10 cellular contexts compared by ENCODE assay signal in the genomic region with DNA sequence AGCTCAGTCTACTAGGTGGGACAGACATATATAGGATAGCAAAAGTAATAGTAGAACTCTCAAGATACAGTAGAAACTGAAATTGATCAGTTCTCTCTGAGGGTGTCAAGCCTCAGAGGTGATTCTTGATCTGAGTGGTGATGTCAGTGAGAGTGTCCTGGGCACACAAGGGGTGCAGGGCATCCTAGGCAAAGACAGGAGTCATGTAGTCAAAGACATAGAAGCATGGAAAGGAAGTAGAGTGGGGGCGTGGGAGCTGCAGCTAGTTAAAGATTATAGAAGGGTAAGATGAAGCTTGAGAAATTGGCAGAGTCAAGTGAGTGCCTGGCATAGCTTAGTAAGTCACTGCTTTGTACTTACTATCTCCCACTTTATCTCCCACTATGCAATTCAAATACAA. TPM values are rescaled to one million over a fixed set of nuclear protein-coding genes. Genes with fewer than 3 reads are reported as not detected.
DNase-seq lines count a peak whose midpoint lies in the region; ATAC-seq and TF ChIP-seq lines count a peak whose summit lies in the region.
"Had no signal": no experiment of that assay in that cellular context is flagged by ENCODE, and none has a peak within 500 bp of the region (broad histone marks: within the 10 kb centered on the region; RNA-seq: fewer than 3 reads in every experiment).

No MANE protein-coding gene starts in this region.

- CTCF ChIA-PET in MCF 10A (lab: Yijun Ruan, JAX): interaction anchor here (0.5 to 2.6 kb wide), 9 partner anchors 9 to 467 kb away, joined by 3 to 10 read pairs (median 3); no protein-coding TSS in a partner anchor

- H3K9me3 ChIP-seq in breast epithelium: no peaks in the 10 kb centered on the region

- intact Hi-C loops in MCF 10A (cut with micrococcal nuclease): no loop called here
- intact Hi-C loops in breast epithelium (cut with DNase I; ENCODE audit: low total_unique reads): no loop called here
- intact Hi-C loops in activated T-helper 1 cell treated with anti-CD3 and anti-CD28 coated beads, Interleukin-12 subunit alpha, Interleukin-12 subunit beta, Interleukin-2, Interleukin-4 antibody, amounts not matched to agents 30 ng/mL and 10 ng/mL and 1 ng/mL, durations not matched to agents 14 hours and 24 hours and 36 hours (cut with micrococcal nuclease): loop anchor here (1.0 to 5.0 kb wide), 6 partner anchors 25 to 353 kb away; no protein-coding TSS in a partner anchor

- no peaks in the 10 kb centered on the region for H3K36me3 ChIP-seq in breast epithelium
- H3K36me3 ChIP-seq: brain microvascular endothelial cell had no signal

- H3K4me3 ChIP-seq in breast epithelium: no peak overlapping the region

- TF ChIP-seq CTCF in MCF 10A (IDR thresholded peaks at IDR 0.05; ENCODE audit: unreplicated experiment) (no peak), breast epithelium (IDR thresholded peaks at IDR 0.05) (no peak)

- H3K9me3 Mint-ChIP-seq in MCF 10A (ENCODE audit: unreplicated experiment): no peaks in the 10 kb centered on the region
- H3K9me3 Mint-ChIP-seq in activated T-helper 1 cell treated with anti-CD3 and anti-CD28 coated beads, Interleukin-12 subunit alpha, Interleukin-12 subunit beta, Interleukin-2, Interleukin-4 antibody, amounts not matched to agents 30 ng/mL and 10 ng/mL and 1 ng/mL, durations not matched to agents 14 hours and 24 hours and 36 hours: no peaks in the 10 kb centered on the region
- H3K9me3 Mint-ChIP-seq in stimulated activated naive B cell treated with anti-CD40 and anti-IgM and Interleukin-4, amounts not matched to agents 10 μg/mL and 1 μg/mL and 100 μg/mL, for 72 hours: no peaks in the 10 kb centered on the region

- peak overlapping the region; percentile 13 for H3K27ac Mint-ChIP-seq in MCF 10A (ENCODE audit: low read depth, unreplicated experiment)
- peak overlapping the region; percentile 33 for H3K27ac Mint-ChIP-seq in activated T-helper 1 cell treated with anti-CD3 and anti-CD28 coated beads, Interleukin-12 subunit alpha, Interleukin-12 subunit beta, Interleukin-2, Interleukin-4 antibody, amounts not matched to agents 30 ng/mL and 10 ng/mL and 1 ng/mL, durations not matched to agents 14 hours and 24 hours and 36 hours
- no peak overlapping the region for H3K27ac Mint-ChIP-seq in stimulated activated naive B cell treated with anti-CD40 and anti-IgM and Interleukin-4, amounts not matched to agents 10 μg/mL and 1 μg/mL and 100 μg/mL, for 72 hours

- POLR2A ChIA-PET in MCF 10A (lab: Yijun Ruan, JAX): interaction anchor here (1.0 to 1.2 kb wide), 4 partner anchors 11 to 362 kb away, joined by 3 to 4 read pairs (median 4); partner anchors contain the start of genes CDC7 and TGFBR3

- no peaks in the 10 kb centered on the region for H3K27me3 Mint-ChIP-seq in MCF 10A (ENCODE audit: insufficient read depth, unreplicated experiment)
- no peaks in the 10 kb centered on the region for H3K27me3 Mint-ChIP-seq in activated T-helper 1 cell treated with anti-CD3 and anti-CD28 coated beads, Interleukin-12 subunit alpha, Interleukin-12 subunit beta, Interleukin-2, Interleukin-4 antibody, amounts not matched to agents 30 ng/mL and 10 ng/mL and 1 ng/mL, durations not matched to agents 14 hours and 24 hours and 36 hours (ENCODE audit: insufficient read depth)
- no peaks in the 10 kb centered on the region for H3K27me3 Mint-ChIP-seq in stimulated activated naive B cell treated with anti-CD40 and anti-IgM and Interleukin-4, amounts not matched to agents 10 μg/mL and 1 μg/mL and 100 μg/mL, for 72 hours

- peak; percentile 98 for ATAC-seq in HG02938 (IDR thresholded peaks at IDR 0.05; ENCODE audit: unreplicated experiment)
- ATAC-seq in stimulated activated naive B cell treated with anti-CD40 and anti-IgM and Interleukin-4, amounts not matched to agents 10 μg/mL and 1 μg/mL and 100 μg/mL, for 72 hours (replicated peaks): peak; percentile 50 to 55

- DNase-seq in MCF 10A (ENCODE audit: unreplicated experiment) (no peak), breast epithelium (ENCODE audit: low spot score in 2 of 2) (no peak), MV-4-11 (lab: John Stamatoyannopoulos, UW) (no peak), DMS53 (lab: John Stamatoyannopoulos, UW) (no peak), substantia nigra (lab: John Stamatoyannopoulos, UW) (no peak)
- DNase-seq in activated T-helper 1 cell treated with anti-CD3 and anti-CD28 coated beads, Interleukin-12 subunit alpha, Interleukin-12 subunit beta, Interleukin-2, Interleukin-4 antibody, amounts not matched to agents 30 ng/mL and 10 ng/mL and 1 ng/mL, durations not matched to agents 14 hours and 24 hours and 36 hours (ENCODE audit: low spot score): no peak
- DNase-seq in stimulated activated naive B cell treated with anti-CD40 and anti-IgM and Interleukin-4, amounts not matched to agents 10 μg/mL and 1 μg/mL and 100 μg/mL, for 72 hours: no peak
- DNase-seq: brain microvascular endothelial cell, C1 segment of cervical spinal cord had no signal

- H3K4me1 Mint-ChIP-seq in MCF 10A (ENCODE audit: insufficient read depth, unreplicated experiment): no peaks in the 10 kb centered on the region
- peaks cover 41% of the 10 kb centered on the region for H3K4me1 Mint-ChIP-seq in activated T-helper 1 cell treated with anti-CD3 and anti-CD28 coated beads, Interleukin-12 subunit alpha, Interleukin-12 subunit beta, Interleukin-2, Interleukin-4 antibody, amounts not matched to agents 30 ng/mL and 10 ng/mL and 1 ng/mL, durations not matched to agents 14 hours and 24 hours and 36 hours (ENCODE audit: low read depth)
- H3K4me1 Mint-ChIP-seq in stimulated activated naive B cell treated with anti-CD40 and anti-IgM and Interleukin-4, amounts not matched to agents 10 μg/mL and 1 μg/mL and 100 μg/mL, for 72 hours: peaks cover 0 to 3% of the 10 kb centered on the region in 2 donors

- no peaks in the 10 kb centered on the region for H3K36me3 Mint-ChIP-seq in MCF 10A (ENCODE audit: insufficient read depth, unreplicated experiment)
- peaks cover 31% of the 10 kb centered on the region for H3K36me3 Mint-ChIP-seq in activated T-helper 1 cell treated with anti-CD3 and anti-CD28 coated beads, Interleukin-12 subunit alpha, Interleukin-12 subunit beta, Interleukin-2, Interleukin-4 antibody, amounts not matched to agents 30 ng/mL and 10 ng/mL and 1 ng/mL, durations not matched to agents 14 hours and 24 hours and 36 hours (ENCODE audit: low read depth)
- H3K36me3 Mint-ChIP-seq in stimulated activated naive B cell treated with anti-CD40 and anti-IgM and Interleukin-4, amounts not matched to agents 10 μg/mL and 1 μg/mL and 100 μg/mL, for 72 hours: peaks cover 3 to 5% of the 10 kb centered on the region in 2 donors

- no peak for TF ChIP-seq POLR2A in breast epithelium (IDR thresholded peaks at IDR 0.05)

- no peaks in the 10 kb centered on the region for H3K27me3 ChIP-seq in breast epithelium
- H3K27me3 ChIP-seq: brain microvascular endothelial cell had no signal

- no peak overlapping the region for H3K4me3 Mint-ChIP-seq in MCF 10A (ENCODE audit: unreplicated experiment)
- H3K4me3 Mint-ChIP-seq in activated T-helper 1 cell treated with anti-CD3 and anti-CD28 coated beads, Interleukin-12 subunit alpha, Interleukin-12 subunit beta, Interleukin-2, Interleukin-4 antibody, amounts not matched to agents 30 ng/mL and 10 ng/mL and 1 ng/mL, durations not matched to agents 14 hours and 24 hours and 36 hours: no peak overlapping the region
- no peak overlapping the region for H3K4me3 Mint-ChIP-seq in stimulated activated naive B cell treated with anti-CD40 and anti-IgM and Interleukin-4, amounts not matched to agents 10 μg/mL and 1 μg/mL and 100 μg/mL, for 72 hours

- H3K27ac ChIP-seq in breast epithelium (no peak overlapping the region), substantia nigra (ENCODE audit: low read depth, low read length, poor library complexity, severe bottlenecking) (no peak overlapping the region)
- H3K27ac ChIP-seq: brain microvascular endothelial cell had no signal

- no TSS peak for BruUV-seq in MCF 10A (replicated peaks; lab: Mats Ljungman, UMichigan)

- no peaks in the 10 kb centered on the region for H3K4me1 ChIP-seq in breast epithelium

RNA-seq across cellular contexts. Expression of gene CDC7, which starts 22.8 kb away (rescaled TPM):
- total RNA-seq in MCF 10A (2022) (4.0 and 8.0 TPM in 2 replicates), breast epithelium (1 to 10 TPM in 2 of 3 donors, under 1 TPM in 1; 0.48 to 4.9 (median 4.1) TPM)
- 19.9 and 23.1 TPM in 2 replicates for total RNA-seq in activated T-helper 1 cell treated with anti-CD3 and anti-CD28 coated beads, Interleukin-12 subunit alpha, Interleukin-12 subunit beta, Interleukin-2, Interleukin-4 antibody, amounts not matched to agents 30 ng/mL and 10 ng/mL and 1 ng/mL, durations not matched to agents 14 hours and 24 hours and 36 hours
